Comparison of ENCODE assay signal across 10 cellular contexts in the genomic region with DNA sequence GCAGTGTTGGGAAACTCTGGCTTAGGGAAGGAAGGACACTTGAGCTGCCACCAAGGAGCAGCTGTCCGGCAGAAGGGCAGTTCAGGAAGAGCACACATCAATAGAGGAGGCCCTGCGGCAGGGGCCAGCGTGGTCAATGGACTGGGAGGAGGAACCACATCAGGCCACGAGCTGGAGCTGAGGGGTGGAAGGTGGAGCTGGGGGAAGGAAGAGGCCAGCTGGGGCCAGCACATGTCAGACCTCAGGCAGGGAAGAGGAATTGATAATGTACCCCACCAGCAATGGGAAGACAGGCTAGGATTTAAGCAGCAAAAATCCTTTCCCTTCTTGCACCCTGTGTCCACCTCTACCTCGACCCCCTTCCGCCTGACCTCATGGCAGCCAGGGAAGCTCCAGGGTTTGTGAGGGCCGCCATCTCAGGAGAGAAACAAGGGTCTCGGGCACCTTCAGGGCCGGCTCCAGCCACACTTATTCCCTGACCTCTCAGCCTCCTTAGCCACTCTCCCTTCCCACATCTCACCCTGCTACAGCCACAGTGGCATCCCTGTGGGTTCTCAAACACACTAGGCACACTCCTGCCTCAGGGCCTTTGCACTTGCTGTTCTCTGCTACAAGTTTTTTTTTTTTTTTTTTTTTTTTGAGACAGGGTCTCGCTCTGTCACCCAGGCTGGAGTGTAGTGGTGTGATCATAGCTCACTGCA.
DNase-seq lines count a peak whose midpoint lies in the region; ATAC-seq and TF ChIP-seq lines count a peak whose summit lies in the region.
"Had no signal": no experiment of that assay in that cellular context is flagged by ENCODE, and none has a peak within 500 bp of the region (broad histone marks: within the 10 kb centered on the region; RNA-seq: fewer than 3 reads in every experiment).

No MANE protein-coding gene starts in this region.

- 94% methylated on average over 3 of the region's 10 CpGs; no CpG with 5 or more reads in 1 of the 2 experiments for WGBS in IMR-90 (ENCODE audit: extremely low coverage in 2 of 2, insufficient read length in 1 of 2), 2 experiments

- H3K4me1 Mint-ChIP-seq in CD4-positive, alpha-beta T cell (ENCODE audit: low read depth), result peaks cover 31% of the 10 kb centered on the region
- H3K4me1 Mint-ChIP-seq in central memory CD8-positive, alpha-beta T cell, result peaks cover 31% of the 10 kb centered on the region
- H3K4me1 Mint-ChIP-seq in nephron progenitor cell, result peaks cover 48% of the 10 kb centered on the region

- H3K56ac ChIP-seq in IMR-90 (ENCODE audit: extremely low read depth, insufficient read depth, low read length), result no peak overlapping the region

- intact Hi-C loops in CD4-positive, alpha-beta T cell (cut with DNase I, micrococcal nuclease), result loop anchor here in 1 of 2 experiments (5.0 kb wide), 1 partner anchor 41 kb away; no protein-coding TSS in a partner anchor
- intact Hi-C loops in IMR-90 (cut with micrococcal nuclease), result no loop called here

- H3K9ac ChIP-seq in IMR-90 (ENCODE audit: low read depth, low read length), result no peak overlapping the region

- POLR2A ChIA-PET in CD4-positive, alpha-beta T cell (lab: Charles Lee), result no interaction called here
- POLR2A ChIA-PET in IMR-90 (lab: Charles Lee; ENCODE audit: unreplicated experiment), result no interaction called here

- no peak overlapping the region for H3K18ac ChIP-seq in IMR-90 (ENCODE audit: low read depth, low read length)

- peak overlapping the region; percentile 29 for H2AFZ ChIP-seq in IMR-90 (replicated peaks; ENCODE audit: low read length, poor library complexity)

- no peak for ATAC-seq in CD4-positive, alpha-beta T cell (ENCODE audit: poor library complexity)
- ATAC-seq in IMR-90 (ENCODE audit: low read depth) (no peak), foreskin keratinocyte (no peak), esophagus mucosa (no peak)
- ATAC-seq in central memory CD8-positive, alpha-beta T cell (replicated peaks; ENCODE audit: extremely low read depth, poor library complexity, severe bottlenecking), result no peak
- ATAC-seq: SK-N-SH treated with all-trans-retinoic acid at 6 μM for 48 hours had no signal

- peaks cover 23 to 35% of the 10 kb centered on the region in 2 experiments for H3K79me1 ChIP-seq in IMR-90 (ENCODE audit: low read depth in 1 of 2, low read length in 2 of 2)

- H3K27ac Mint-ChIP-seq in CD4-positive, alpha-beta T cell, result peak overlapping the region; percentile 64
- H3K27ac Mint-ChIP-seq in central memory CD8-positive, alpha-beta T cell (ENCODE audit: low read depth), result peak overlapping the region; percentile 72
- peak overlapping the region; percentile 45 for H3K27ac Mint-ChIP-seq in nephron progenitor cell

- peak overlapping the region; percentile 87 for H3K4me3 Mint-ChIP-seq in CD4-positive, alpha-beta T cell
- peak overlapping the region; percentile 69 for H3K4me3 Mint-ChIP-seq in central memory CD8-positive, alpha-beta T cell
- H3K4me3 Mint-ChIP-seq in nephron progenitor cell, result peak overlapping the region; percentile 83

- no peak overlapping the region for H3K14ac ChIP-seq in IMR-90 (replicated peaks; ENCODE audit: low read depth, low read length)

- no peaks in the 10 kb centered on the region for H3K9me3 Mint-ChIP-seq in CD4-positive, alpha-beta T cell
- H3K9me3 Mint-ChIP-seq in central memory CD8-positive, alpha-beta T cell, result no peaks in the 10 kb centered on the region
- H3K9me3 Mint-ChIP-seq in nephron progenitor cell, result no peaks in the 10 kb centered on the region

- H2BK120ac ChIP-seq in IMR-90 (ENCODE audit: low read depth, low read length), result no peak overlapping the region

- peak overlapping the region; percentile 91 for H2AK9ac ChIP-seq in IMR-90 (replicated peaks; ENCODE audit: low read depth, low read length, poor library complexity)

- no peak overlapping the region for H3K4ac ChIP-seq in IMR-90 (ENCODE audit: low read depth, low read length)

- peaks cover 18% of the 10 kb centered on the region; the same call in 1 of the 2 replicates for H3K9me1 ChIP-seq in IMR-90 (ENCODE audit: insufficient read depth, low read length)

- no peaks in the 10 kb centered on the region for H3K27me3 Mint-ChIP-seq in CD4-positive, alpha-beta T cell
- H3K27me3 Mint-ChIP-seq in central memory CD8-positive, alpha-beta T cell, result no peaks in the 10 kb centered on the region
- peaks cover 28% of the 10 kb centered on the region for H3K27me3 Mint-ChIP-seq in nephron progenitor cell (ENCODE audit: low read depth, poor library complexity)

- no peaks in the 10 kb centered on the region for H3K9me3 ChIP-seq in CD4-positive, alpha-beta T cell (ENCODE audit: control insufficient read depth, low read length)
- no peaks in the 10 kb centered on the region for H3K9me3 ChIP-seq in IMR-90 (ENCODE audit: control insufficient read depth, insufficient read depth, low read length)

- no peak overlapping the region for H4K91ac ChIP-seq in IMR-90 (ENCODE audit: insufficient read depth, low read depth, low read length)

- no peak for TF ChIP-seq CTCF in CD4-positive, alpha-beta T cell (IDR thresholded peaks at IDR 0.05)
- no peak for TF ChIP-seq CTCF in IMR-90 (conservative IDR thresholded peaks at IDR 0.05; ENCODE audit: low read depth, low read length)
- no peak for TF ChIP-seq CTCF in nephron progenitor cell (IDR thresholded peaks at IDR 0.05)
- no peak for TF ChIP-seq CTCF in foreskin keratinocyte (conservative IDR thresholded peaks at IDR 0.05)

- H3K27me3 ChIP-seq in CD4-positive, alpha-beta T cell (ENCODE audit: control insufficient read depth, insufficient read depth, low read length), result no peaks in the 10 kb centered on the region
- H3K27me3 ChIP-seq in IMR-90 (ENCODE audit: control insufficient read depth, insufficient read depth, low read length), result peaks cover 5% of the 10 kb centered on the region; the same call in 1 of the 2 replicates
- H3K27me3 ChIP-seq in foreskin keratinocyte, result no peaks in the 10 kb centered on the region

- peaks cover 25% of the 10 kb centered on the region for H4K20me1 ChIP-seq in IMR-90 (ENCODE audit: insufficient read depth, low read length)

- H2AK5ac ChIP-seq in IMR-90 (ENCODE audit: low read depth, low read length), result no peak overlapping the region

- H3K4me3 ChIP-seq in IMR-90 (ENCODE audit: insufficient read depth, low read depth, low read length), result no peak overlapping the region

- H3K4me1 ChIP-seq in IMR-90 (ENCODE audit: control insufficient read depth, insufficient read depth, low read length) (peaks cover 22% of the 10 kb centered on the region), foreskin keratinocyte (no peaks in the 10 kb centered on the region)

- H3K23ac ChIP-seq in IMR-90 (ENCODE audit: low read depth, low read length), result no peak overlapping the region

- CTCF ChIA-PET in CD4-positive, alpha-beta T cell (lab: Charles Lee), result no interaction called here
- CTCF ChIA-PET in IMR-90 (lab: Yijun Ruan, JAX), result no interaction called here

- no peak for TF ChIP-seq POLR2A in IMR-90 (IDR thresholded peaks at IDR 0.05; ENCODE audit: low read depth, low read length)

- no TSS peak for BruUV-seq in IMR-90 (replicated peaks; lab: Mats Ljungman, UMichigan)

- no peak for TF ChIP-seq RAD21 in IMR-90 (IDR thresholded peaks at IDR 0.05; ENCODE audit: low read length)

- no peak overlapping the region for H3K4me2 ChIP-seq in IMR-90 (ENCODE audit: low read depth, low read length)

- H4K5ac ChIP-seq in IMR-90 (ENCODE audit: low read depth, low read length), result no peak overlapping the region

- no peak overlapping the region for H2BK20ac ChIP-seq in IMR-90 (ENCODE audit: low read depth, low read length)

- no peak overlapping the region for H3K27ac ChIP-seq in CD4-positive, alpha-beta T cell (ENCODE audit: low read depth, low read length)
- H3K27ac ChIP-seq in IMR-90 (ENCODE audit: insufficient read depth, low read length) (no peak overlapping the region), foreskin keratinocyte (no peak overlapping the region)

- dilution Hi-C loops in IMR-90 (cut with HindIII; ENCODE audit: low sequenced_read_pairs, unreplicated experiment), result no loop called here

- no peaks in the 10 kb centered on the region for H3K36me3 Mint-ChIP-seq in CD4-positive, alpha-beta T cell (ENCODE audit: low read depth)
- H3K36me3 Mint-ChIP-seq in central memory CD8-positive, alpha-beta T cell (ENCODE audit: insufficient read depth), result peaks cover 2% of the 10 kb centered on the region
- no peaks in the 10 kb centered on the region for H3K36me3 Mint-ChIP-seq in nephron progenitor cell (ENCODE audit: low read depth)

- H2BK5ac ChIP-seq in IMR-90 (ENCODE audit: low read depth, low read length, poor library complexity, severe bottlenecking), result no peak overlapping the region

- H4K8ac ChIP-seq in IMR-90 (ENCODE audit: low read depth in 2 of 2, low read length in 2 of 2), result no peak overlapping the region

- in situ Hi-C loops in IMR-90 (cut with MboI; ENCODE audit: low sequenced_read_pairs), result no loop called here

- DNase-seq in CD4-positive, alpha-beta T cell, result peak in 1 of 10 experiments; percentile 8
- DNase-seq in IMR-90, result no peak
- no peak for DNase-seq in central memory CD8-positive, alpha-beta T cell (ENCODE audit: low spot score in 2 of 2)
- DNase-seq in nephron progenitor cell, result no peak
- DNase-seq in foreskin keratinocyte, result no peak
- DNase-seq in NCI-H2029 treated with DMSO at 0.1 percent for 48 hours (lab: John Stamatoyannopoulos, UW), result no peak
- no peak for DNase-seq in mucosa of gallbladder (ENCODE audit: low spot score)
- DNase-seq: NCI-H524 treated with DMSO at 0.1 percent for 48 hours had no signal

- no peak overlapping the region for H2BK15ac ChIP-seq in IMR-90 (ENCODE audit: low read depth, low read length)

- no peaks in the 10 kb centered on the region for H3K36me3 ChIP-seq in IMR-90 (ENCODE audit: control insufficient read depth, insufficient read depth, low read length)

TF ChIP-seq in IMR-90, 13 proteins besides CTCF, POLR2A, EP300 and RAD21 (continues in another document):
- TF ChIP-seq BHLHE40 (IDR thresholded peaks at IDR 0.05; ENCODE audit: low read depth, low read length) (no peak), CHD1 (IDR thresholded peaks at IDR 0.05; ENCODE audit: low read depth, low read length) (no peak), CEBPB (IDR thresholded peaks at IDR 0.05; ENCODE audit: low read depth, low read length) (no peak), MXI1 (IDR thresholded peaks at IDR 0.05; ENCODE audit: borderline replicate concordance, low read depth, low read length) (no peak), SMC3 (IDR thresholded peaks at IDR 0.05; ENCODE audit: low read depth, low read length) (no peak), FOS (IDR thresholded peaks at IDR 0.05; ENCODE audit: low read depth, low read length) (no peak), MAFK (IDR thresholded peaks at IDR 0.05; ENCODE audit: low read depth, low read length) (no peak)
- TF ChIP-seq, protein P1, sequence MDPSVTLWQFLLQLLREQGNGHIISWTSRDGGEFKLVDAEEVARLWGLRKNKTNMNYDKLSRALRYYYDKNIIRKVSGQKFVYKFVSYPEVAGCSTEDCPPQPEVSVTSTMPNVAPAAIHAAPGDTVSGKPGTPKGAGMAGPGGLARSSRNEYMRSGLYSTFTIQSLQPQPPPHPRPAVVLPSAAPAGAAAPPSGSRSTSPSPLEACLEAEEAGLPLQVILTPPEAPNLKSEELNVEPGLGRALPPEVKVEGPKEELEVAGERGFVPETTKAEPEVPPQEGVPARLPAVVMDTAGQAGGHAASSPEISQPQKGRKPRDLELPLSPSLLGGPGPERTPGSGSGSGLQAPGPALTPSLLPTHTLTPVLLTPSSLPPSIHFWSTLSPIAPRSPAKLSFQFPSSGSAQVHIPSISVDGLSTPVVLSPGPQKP (IDR thresholded peaks at IDR 0.05; ENCODE audit: borderline replicate concordance, low read depth, low read length), result no peak
